ENCODE assay signal across 1 cellular context in the genomic region with DNA sequence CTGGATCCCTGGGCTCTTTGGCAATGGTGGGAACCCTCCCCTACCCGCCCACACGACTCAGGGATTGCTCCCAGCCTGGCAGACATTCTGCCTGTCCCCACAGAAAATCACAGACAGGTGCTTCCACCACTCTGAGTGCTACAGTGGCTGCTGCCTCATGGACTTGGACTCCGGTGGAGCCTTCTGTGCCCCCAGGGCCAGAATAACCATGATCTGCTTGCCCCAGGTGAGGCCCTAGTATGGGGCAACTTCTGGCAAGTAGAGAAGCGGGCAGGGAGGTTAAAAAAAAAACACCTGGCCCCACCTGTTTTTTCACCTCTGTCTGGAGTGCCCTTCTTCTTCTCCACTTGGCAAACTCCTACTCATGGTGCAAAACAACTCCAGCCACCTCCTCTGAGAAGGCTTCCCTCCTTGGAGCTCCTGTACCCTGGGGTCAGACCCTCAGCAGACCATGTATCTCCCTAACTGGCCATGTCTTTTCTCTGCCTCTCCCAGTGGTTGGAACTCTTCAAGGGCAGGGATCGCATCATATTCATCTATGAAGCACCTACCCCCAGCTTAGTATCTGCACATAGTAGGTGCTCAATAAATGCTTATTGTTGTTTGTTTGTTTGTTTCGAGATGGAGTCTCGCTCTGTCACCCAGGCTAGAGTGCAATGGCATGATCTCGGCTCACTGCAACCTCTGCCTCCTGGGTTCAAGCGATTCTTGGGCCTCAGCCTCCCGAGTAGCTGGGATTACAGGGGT.
TF ChIP-seq lines count a peak whose summit lies in the region.

No MANE protein-coding gene starts in this region.

TF ChIP-seq in HCT116, 20 proteins besides CTCF, POLR2A, EP300 and RAD21:
- TF ChIP-seq, protein P1, sequence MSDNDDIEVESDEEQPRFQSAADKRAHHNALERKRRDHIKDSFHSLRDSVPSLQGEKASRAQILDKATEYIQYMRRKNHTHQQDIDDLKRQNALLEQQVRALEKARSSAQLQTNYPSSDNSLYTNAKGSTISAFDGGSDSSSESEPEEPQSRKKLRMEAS (IDR thresholded peaks at IDR 0.05), result no peak
- TF ChIP-seq, protein P2, sequence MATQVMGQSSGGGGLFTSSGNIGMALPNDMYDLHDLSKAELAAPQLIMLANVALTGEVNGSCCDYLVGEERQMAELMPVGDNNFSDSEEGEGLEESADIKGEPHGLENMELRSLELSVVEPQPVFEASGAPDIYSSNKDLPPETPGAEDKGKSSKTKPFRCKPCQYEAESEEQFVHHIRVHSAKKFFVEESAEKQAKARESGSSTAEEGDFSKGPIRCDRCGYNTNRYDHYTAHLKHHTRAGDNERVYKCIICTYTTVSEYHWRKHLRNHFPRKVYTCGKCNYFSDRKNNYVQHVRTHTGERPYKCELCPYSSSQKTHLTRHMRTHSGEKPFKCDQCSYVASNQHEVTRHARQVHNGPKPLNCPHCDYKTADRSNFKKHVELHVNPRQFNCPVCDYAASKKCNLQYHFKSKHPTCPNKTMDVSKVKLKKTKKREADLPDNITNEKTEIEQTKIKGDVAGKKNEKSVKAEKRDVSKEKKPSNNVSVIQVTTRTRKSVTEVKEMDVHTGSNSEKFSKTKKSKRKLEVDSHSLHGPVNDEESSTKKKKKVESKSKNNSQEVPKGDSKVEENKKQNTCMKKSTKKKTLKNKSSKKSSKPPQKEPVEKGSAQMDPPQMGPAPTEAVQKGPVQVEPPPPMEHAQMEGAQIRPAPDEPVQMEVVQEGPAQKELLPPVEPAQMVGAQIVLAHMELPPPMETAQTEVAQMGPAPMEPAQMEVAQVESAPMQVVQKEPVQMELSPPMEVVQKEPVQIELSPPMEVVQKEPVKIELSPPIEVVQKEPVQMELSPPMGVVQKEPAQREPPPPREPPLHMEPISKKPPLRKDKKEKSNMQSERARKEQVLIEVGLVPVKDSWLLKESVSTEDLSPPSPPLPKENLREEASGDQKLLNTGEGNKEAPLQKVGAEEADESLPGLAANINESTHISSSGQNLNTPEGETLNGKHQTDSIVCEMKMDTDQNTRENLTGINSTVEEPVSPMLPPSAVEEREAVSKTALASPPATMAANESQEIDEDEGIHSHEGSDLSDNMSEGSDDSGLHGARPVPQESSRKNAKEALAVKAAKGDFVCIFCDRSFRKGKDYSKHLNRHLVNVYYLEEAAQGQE (IDR thresholded peaks at IDR 0.05; ENCODE audit: low read depth), result no peak
- TF ChIP-seq POLR2AphosphoS5 (IDR thresholded peaks at IDR 0.05; ENCODE audit: low read depth, low read length) (no peak), FOSL1 (IDR thresholded peaks at IDR 0.05; ENCODE audit: low read depth) (no peak), CBX3 (IDR thresholded peaks at IDR 0.05; ENCODE audit: low read depth) (no peak), SIN3A (IDR thresholded peaks at IDR 0.05; ENCODE audit: low read depth) (no peak), EZH2phosphoT487 (IDR thresholded peaks at IDR 0.05; ENCODE audit: borderline replicate concordance) (no peak), ELF1 (IDR thresholded peaks at IDR 0.05; ENCODE audit: borderline replicate concordance, low read depth) (no peak)
